ENCODE assay signal across 8 cellular contexts in the genomic region with DNA sequence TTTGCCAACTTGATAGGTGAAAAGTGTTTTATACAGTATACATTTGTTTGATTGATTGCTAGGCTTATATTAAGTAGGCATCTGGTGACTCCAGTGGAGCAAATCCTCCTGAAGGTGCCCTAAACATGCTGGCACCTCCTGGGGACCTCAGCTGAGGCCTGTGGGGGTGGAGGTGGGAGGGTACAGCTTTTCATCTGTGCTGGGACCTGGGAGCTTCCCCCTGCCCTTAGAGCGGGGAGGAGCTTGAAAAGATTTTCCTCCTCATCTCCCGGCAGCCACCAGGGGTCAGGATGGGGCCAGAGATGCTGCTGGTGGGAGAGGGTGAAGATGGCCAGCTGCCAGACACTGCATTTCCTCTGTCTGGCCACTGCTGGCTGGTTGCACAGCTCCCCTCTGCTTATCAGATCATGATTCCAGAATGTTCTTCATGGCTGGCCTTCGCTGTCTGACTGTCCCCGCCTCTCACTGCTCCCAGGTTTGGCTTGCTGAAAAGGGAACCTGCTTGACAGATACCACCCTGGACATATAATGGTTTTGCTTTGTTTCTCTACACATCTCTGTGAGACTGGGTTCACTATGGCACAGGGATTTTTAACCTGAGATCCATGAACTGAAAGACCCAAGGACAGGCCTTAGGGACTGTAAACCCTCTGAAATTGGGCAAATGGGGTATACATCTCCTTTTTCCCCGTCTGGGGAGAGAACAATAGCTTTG. TPM values are rescaled to one million over a fixed set of nuclear protein-coding genes. Genes with fewer than 3 reads are reported as not detected.
DNase-seq lines count a peak whose midpoint lies in the region; ATAC-seq lines count a peak whose summit lies in the region.

No MANE protein-coding gene starts in this region.

- peaks cover 3% of the 10 kb centered on the region for H3K4me1 ChIP-seq in adipocyte (ENCODE audit: control insufficient read depth, insufficient read depth, low read length)

- intact Hi-C loops in cardiac septum (cut with DNase I) = loop anchor here (2.0 kb wide), 1 partner anchor 340 kb away; no protein-coding TSS in a partner anchor

- H3K27me3 ChIP-seq in adipocyte (replicated peaks; ENCODE audit: control insufficient read depth, insufficient read depth, low read length) = peaks cover 5% of the 10 kb centered on the region

- no peak overlapping the region for H3K4me3 ChIP-seq in adipocyte (ENCODE audit: low read length)

- no peak overlapping the region for H3K9ac ChIP-seq in adipocyte (ENCODE audit: low read length)

- ATAC-seq in GM18498 (IDR thresholded peaks at IDR 0.05; ENCODE audit: unreplicated experiment) = peak; percentile 96
- peak; percentile 90 for ATAC-seq in HG02884 (IDR thresholded peaks at IDR 0.05; ENCODE audit: unreplicated experiment)

- no peaks in the 10 kb centered on the region for H3K36me3 ChIP-seq in adipocyte (ENCODE audit: control insufficient read depth, insufficient read depth, low read length, severe bottlenecking)

- DNase-seq in NCI-H1436 treated with DMSO at 0.1 percent for 48 hours (lab: John Stamatoyannopoulos, UW) = peak; percentile 45
- peak; percentile 69 to 84 for DNase-seq in SW 1271 (lab: John Stamatoyannopoulos, UW)
- DNase-seq in adipocyte (ENCODE audit: low read depth) = peak; percentile 85
- DNase-seq in cardiac septum (ENCODE audit: low spot score) = peak; percentile 87
- peak; percentile 54 for DNase-seq in pulmonary artery endothelial cell (ENCODE audit: low read depth, low spot score)
- DNase-seq in middle frontal gyrus (ENCODE audit: extremely low spot score, low spot score) = no peak

- no peaks in the 10 kb centered on the region for H3K9me3 ChIP-seq in adipocyte (ENCODE audit: control insufficient read depth, low read length)

RNA-seq across cellular contexts. Expression of a gene that starts 10.5 kb away (rescaled TPM):
- total RNA-seq in cardiac septum = 0.19 TPM
- total RNA-seq in pulmonary artery endothelial cell = not detected in 2 replicates

RNA-seq across cellular contexts. Expression of a gene that starts 21.4 kb away (rescaled TPM):
- total RNA-seq in cardiac septum (12.8 TPM), pulmonary artery endothelial cell (6.7 and 6.8 TPM in 2 replicates)

RNA-seq across cellular contexts. Expression of a gene that starts 33.0 kb away (rescaled TPM):
- 17.5 TPM for total RNA-seq in cardiac septum
- 12.2 and 15.7 TPM in 2 replicates for total RNA-seq in pulmonary artery endothelial cell

RNA-seq across cellular contexts. Expression of a gene that starts 37.5 kb away (rescaled TPM):
- total RNA-seq in cardiac septum (1.3 TPM), pulmonary artery endothelial cell (0.26 and 0.49 TPM in 2 replicates)

RNA-seq across cellular contexts. Expression of a gene that starts 47.1 kb away (rescaled TPM):
- 0.27 TPM for total RNA-seq in cardiac septum
- total RNA-seq in pulmonary artery endothelial cell = 0.07 and 0.21 TPM in 2 replicates
